Comparison of ENCODE assay signal across 1 cellular context in genomic region chr2:68238955-68239822, GRCh38.
TF ChIP-seq lines count a peak whose summit lies in the region.

No MANE protein-coding gene starts in this region.

TF ChIP-seq in WTC11, 78 proteins besides CTCF, POLR2A, EP300 and RAD21 (continued from another document):
- TF ChIP-seq ZNF532 (CRISPR knock-in tag; IDR thresholded peaks at IDR 0.05; ENCODE audit: borderline replicate concordance) (no peak), ATF6 (CRISPR knock-in tag; IDR thresholded peaks at IDR 0.05) (no peak), OVOL2 (CRISPR knock-in tag; IDR thresholded peaks at IDR 0.05; ENCODE audit: borderline replicate concordance) (no peak)
TF ChIP-seq in WTC11: peak in this region for 0.
